1 cellular context compared by ENCODE assay signal in genomic region chr11:33257160-33257896, GRCh38.
TF ChIP-seq lines count a peak whose summit lies in the region.

HIPK3 (plus strand) TSS chr11:33257381.

TF ChIP-seq in HepG2, 621 proteins besides CTCF, POLR2A, EP300 and RAD21 (continued from another document and continues in another):
- TF ChIP-seq IRF2 (CRISPR knock-in tag; IDR thresholded peaks at IDR 0.05): no peak
- TF ChIP-seq TGIF2 (CRISPR knock-in tag; IDR thresholded peaks at IDR 0.05): no peak
- TF ChIP-seq, protein P1, sequence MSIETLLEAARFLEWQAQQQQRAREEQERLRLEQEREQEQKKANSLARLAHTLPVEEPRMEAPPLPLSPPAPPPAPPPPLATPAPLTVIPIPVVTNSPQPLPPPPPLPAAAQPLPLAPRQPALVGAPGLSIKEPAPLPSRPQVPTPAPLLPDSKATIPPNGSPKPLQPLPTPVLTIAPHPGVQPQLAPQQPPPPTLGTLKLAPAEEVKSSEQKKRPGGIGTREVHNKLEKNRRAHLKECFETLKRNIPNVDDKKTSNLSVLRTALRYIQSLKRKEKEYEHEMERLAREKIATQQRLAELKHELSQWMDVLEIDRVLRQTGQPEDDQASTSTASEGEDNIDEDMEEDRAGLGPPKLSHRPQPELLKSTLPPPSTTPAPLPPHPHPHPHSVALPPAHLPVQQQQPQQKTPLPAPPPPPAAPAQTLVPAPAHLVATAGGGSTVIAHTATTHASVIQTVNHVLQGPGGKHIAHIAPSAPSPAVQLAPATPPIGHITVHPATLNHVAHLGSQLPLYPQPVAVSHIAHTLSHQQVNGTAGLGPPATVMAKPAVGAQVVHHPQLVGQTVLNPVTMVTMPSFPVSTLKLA (IDR thresholded peaks at IDR 0.05): no peak
- TF ChIP-seq ZNF333 (CRISPR knock-in tag; IDR thresholded peaks at IDR 0.05; ENCODE audit: borderline replicate concordance): peak; percentile 52; the same call in 1 of the 2 replicates
- TF ChIP-seq ZBTB38 (CRISPR knock-in tag; IDR thresholded peaks at IDR 0.05): peak; percentile 34; the same call in 1 of the 2 replicates
- no peak for TF ChIP-seq RCOR2 (CRISPR knock-in tag; IDR thresholded peaks at IDR 0.05)
- TF ChIP-seq KLF11 (CRISPR knock-in tag; IDR thresholded peaks at IDR 0.05): no peak
- peak; percentile 34; the same call in 1 of the 2 replicates for TF ChIP-seq NKX3-1 (CRISPR knock-in tag; IDR thresholded peaks at IDR 0.05)
- peak; percentile 65 for TF ChIP-seq GABPB1 (CRISPR knock-in tag; IDR thresholded peaks at IDR 0.05)
- peak; percentile 19; the same call in 1 of the 2 replicates for TF ChIP-seq CCDC6 (CRISPR knock-in tag; IDR thresholded peaks at IDR 0.05)
- TF ChIP-seq ZNF605 (CRISPR knock-in tag; IDR thresholded peaks at IDR 0.05): peak; percentile 48; the same call in 1 of the 2 replicates
- no peak for TF ChIP-seq ZNF562 (CRISPR knock-in tag; IDR thresholded peaks at IDR 0.05; ENCODE audit: borderline replicate concordance)
- TF ChIP-seq ZNF772 (CRISPR knock-in tag; IDR thresholded peaks at IDR 0.05): no peak; the same call in 1 of the 2 replicates
- TF ChIP-seq, protein P2, sequence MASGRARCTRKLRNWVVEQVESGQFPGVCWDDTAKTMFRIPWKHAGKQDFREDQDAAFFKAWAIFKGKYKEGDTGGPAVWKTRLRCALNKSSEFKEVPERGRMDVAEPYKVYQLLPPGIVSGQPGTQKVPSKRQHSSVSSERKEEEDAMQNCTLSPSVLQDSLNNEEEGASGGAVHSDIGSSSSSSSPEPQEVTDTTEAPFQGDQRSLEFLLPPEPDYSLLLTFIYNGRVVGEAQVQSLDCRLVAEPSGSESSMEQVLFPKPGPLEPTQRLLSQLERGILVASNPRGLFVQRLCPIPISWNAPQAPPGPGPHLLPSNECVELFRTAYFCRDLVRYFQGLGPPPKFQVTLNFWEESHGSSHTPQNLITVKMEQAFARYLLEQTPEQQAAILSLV (CRISPR knock-in tag; IDR thresholded peaks at IDR 0.05; ENCODE audit: borderline replicate concordance): no peak; the same call in 1 of the 2 replicates
- 0 out of 2 replicates have a peak, but pooled peaks have one; percentile 28 for TF ChIP-seq ARNTL (CRISPR knock-in tag; IDR thresholded peaks at IDR 0.05)
- TF ChIP-seq, protein P3, sequence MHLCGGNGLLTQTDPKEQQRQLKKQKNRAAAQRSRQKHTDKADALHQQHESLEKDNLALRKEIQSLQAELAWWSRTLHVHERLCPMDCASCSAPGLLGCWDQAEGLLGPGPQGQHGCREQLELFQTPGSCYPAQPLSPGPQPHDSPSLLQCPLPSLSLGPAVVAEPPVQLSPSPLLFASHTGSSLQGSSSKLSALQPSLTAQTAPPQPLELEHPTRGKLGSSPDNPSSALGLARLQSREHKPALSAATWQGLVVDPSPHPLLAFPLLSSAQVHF (CRISPR knock-in tag; IDR thresholded peaks at IDR 0.05): 0 out of 2 replicates have a peak, but pooled peaks have one; percentile 69
- TF ChIP-seq TMF1 (CRISPR knock-in tag; IDR thresholded peaks at IDR 0.05; ENCODE audit: low read depth): no peak; the same call in 1 of the 2 replicates
- no peak for TF ChIP-seq SETDB1 (CRISPR knock-in tag; IDR thresholded peaks at IDR 0.05; ENCODE audit: borderline replicate concordance)
- TF ChIP-seq ZNF496 (CRISPR knock-in tag; IDR thresholded peaks at IDR 0.05; ENCODE audit: insufficient replicate concordance): no peak
- peak; percentile 80; the same call in 1 of the 2 replicates for TF ChIP-seq CHCHD3 (CRISPR knock-in tag; IDR thresholded peaks at IDR 0.05)
- TF ChIP-seq NFATC3 (CRISPR knock-in tag; IDR thresholded peaks at IDR 0.05): no peak
- TF ChIP-seq HES4 (CRISPR knock-in tag; IDR thresholded peaks at IDR 0.05; ENCODE audit: borderline replicate concordance): peak; percentile 37; the same call in 1 of the 2 replicates
- TF ChIP-seq MEIS2 (CRISPR knock-in tag; IDR thresholded peaks at IDR 0.05): no peak; the same call in 1 of the 2 replicates
- TF ChIP-seq, protein P4, sequence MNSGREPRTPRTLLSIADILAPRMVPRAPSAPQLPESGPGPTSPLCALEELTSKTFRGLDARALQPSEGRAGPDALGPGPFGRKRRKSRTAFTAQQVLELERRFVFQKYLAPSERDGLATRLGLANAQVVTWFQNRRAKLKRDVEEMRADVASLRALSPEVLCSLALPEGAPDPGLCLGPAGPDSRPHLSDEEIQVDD (CRISPR knock-in tag; IDR thresholded peaks at IDR 0.05; ENCODE audit: borderline replicate concordance): no peak
- no peak for TF ChIP-seq ZNF691 (CRISPR knock-in tag; IDR thresholded peaks at IDR 0.05; ENCODE audit: borderline replicate concordance, low read depth)
- TF ChIP-seq CCAR2 (optimal IDR thresholded peaks at IDR 0.05; ENCODE audit: low read depth, low read length): no peak
- TF ChIP-seq ZMYM4 (CRISPR knock-in tag; IDR thresholded peaks at IDR 0.05): no peak
- peak; percentile 55; the same call in 1 of the 2 replicates for TF ChIP-seq ATF7-NPFF (CRISPR knock-in tag; IDR thresholded peaks at IDR 0.05; ENCODE audit: low read depth)
- peak; percentile 17; the same call in 1 of the 2 replicates for TF ChIP-seq ERF (CRISPR knock-in tag; IDR thresholded peaks at IDR 0.05)
- no peak for TF ChIP-seq HMG20B (CRISPR knock-in tag; conservative IDR thresholded peaks at IDR 0.05)
- TF ChIP-seq ZFP1 (CRISPR knock-in tag; IDR thresholded peaks at IDR 0.05): 0 out of 2 replicates have a peak, but pooled peaks have one; percentile 26
- TF ChIP-seq, protein P5, sequence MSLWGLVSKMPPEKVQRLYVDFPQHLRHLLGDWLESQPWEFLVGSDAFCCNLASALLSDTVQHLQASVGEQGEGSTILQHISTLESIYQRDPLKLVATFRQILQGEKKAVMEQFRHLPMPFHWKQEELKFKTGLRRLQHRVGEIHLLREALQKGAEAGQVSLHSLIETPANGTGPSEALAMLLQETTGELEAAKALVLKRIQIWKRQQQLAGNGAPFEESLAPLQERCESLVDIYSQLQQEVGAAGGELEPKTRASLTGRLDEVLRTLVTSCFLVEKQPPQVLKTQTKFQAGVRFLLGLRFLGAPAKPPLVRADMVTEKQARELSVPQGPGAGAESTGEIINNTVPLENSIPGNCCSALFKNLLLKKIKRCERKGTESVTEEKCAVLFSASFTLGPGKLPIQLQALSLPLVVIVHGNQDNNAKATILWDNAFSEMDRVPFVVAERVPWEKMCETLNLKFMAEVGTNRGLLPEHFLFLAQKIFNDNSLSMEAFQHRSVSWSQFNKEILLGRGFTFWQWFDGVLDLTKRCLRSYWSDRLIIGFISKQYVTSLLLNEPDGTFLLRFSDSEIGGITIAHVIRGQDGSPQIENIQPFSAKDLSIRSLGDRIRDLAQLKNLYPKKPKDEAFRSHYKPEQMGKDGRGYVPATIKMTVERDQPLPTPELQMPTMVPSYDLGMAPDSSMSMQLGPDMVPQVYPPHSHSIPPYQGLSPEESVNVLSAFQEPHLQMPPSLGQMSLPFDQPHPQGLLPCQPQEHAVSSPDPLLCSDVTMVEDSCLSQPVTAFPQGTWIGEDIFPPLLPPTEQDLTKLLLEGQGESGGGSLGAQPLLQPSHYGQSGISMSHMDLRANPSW (CRISPR knock-in tag; IDR thresholded peaks at IDR 0.05; ENCODE audit: borderline replicate concordance): no peak
- no peak for TF ChIP-seq ZBTB25 (CRISPR knock-in tag; IDR thresholded peaks at IDR 0.05)
- 0 out of 2 replicates have a peak, but pooled peaks have one; percentile 5 for TF ChIP-seq KDM3A (CRISPR knock-in tag; IDR thresholded peaks at IDR 0.05; ENCODE audit: low read depth)
- TF ChIP-seq ZNF782 (CRISPR knock-in tag; IDR thresholded peaks at IDR 0.05; ENCODE audit: borderline replicate concordance): no peak; the same call in 1 of the 2 replicates
- no peak for TF ChIP-seq ZNF670 (CRISPR knock-in tag; IDR thresholded peaks at IDR 0.05; ENCODE audit: borderline replicate concordance)
- no peak; the same call in 1 of the 2 replicates for TF ChIP-seq TEF (CRISPR knock-in tag; IDR thresholded peaks at IDR 0.05)
- no peak for TF ChIP-seq ZBTB21 (CRISPR knock-in tag; IDR thresholded peaks at IDR 0.05)
- TF ChIP-seq, protein P6, sequence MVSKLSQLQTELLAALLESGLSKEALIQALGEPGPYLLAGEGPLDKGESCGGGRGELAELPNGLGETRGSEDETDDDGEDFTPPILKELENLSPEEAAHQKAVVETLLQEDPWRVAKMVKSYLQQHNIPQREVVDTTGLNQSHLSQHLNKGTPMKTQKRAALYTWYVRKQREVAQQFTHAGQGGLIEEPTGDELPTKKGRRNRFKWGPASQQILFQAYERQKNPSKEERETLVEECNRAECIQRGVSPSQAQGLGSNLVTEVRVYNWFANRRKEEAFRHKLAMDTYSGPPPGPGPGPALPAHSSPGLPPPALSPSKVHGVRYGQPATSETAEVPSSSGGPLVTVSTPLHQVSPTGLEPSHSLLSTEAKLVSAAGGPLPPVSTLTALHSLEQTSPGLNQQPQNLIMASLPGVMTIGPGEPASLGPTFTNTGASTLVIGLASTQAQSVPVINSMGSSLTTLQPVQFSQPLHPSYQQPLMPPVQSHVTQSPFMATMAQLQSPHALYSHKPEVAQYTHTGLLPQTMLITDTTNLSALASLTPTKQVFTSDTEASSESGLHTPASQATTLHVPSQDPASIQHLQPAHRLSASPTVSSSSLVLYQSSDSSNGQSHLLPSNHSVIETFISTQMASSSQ (IDR thresholded peaks at IDR 0.05; ENCODE audit: low read depth): no peak
- TF ChIP-seq, protein P6 (CRISPR knock-in tag; IDR thresholded peaks at IDR 0.05; ENCODE audit: borderline replicate concordance): no peak
- TF ChIP-seq CHD4 (IDR thresholded peaks at IDR 0.05; ENCODE audit: borderline replicate concordance, low read length): no peak
- no peak; the same call in 1 of the 2 replicates for TF ChIP-seq ZNF367 (CRISPR knock-in tag; IDR thresholded peaks at IDR 0.05; ENCODE audit: borderline replicate concordance)
- TF ChIP-seq TSC22D2 (CRISPR knock-in tag; IDR thresholded peaks at IDR 0.05; ENCODE audit: borderline replicate concordance): no peak
- TF ChIP-seq SP140L (CRISPR knock-in tag; IDR thresholded peaks at IDR 0.05; ENCODE audit: borderline replicate concordance): no peak
- TF ChIP-seq, protein P7, sequence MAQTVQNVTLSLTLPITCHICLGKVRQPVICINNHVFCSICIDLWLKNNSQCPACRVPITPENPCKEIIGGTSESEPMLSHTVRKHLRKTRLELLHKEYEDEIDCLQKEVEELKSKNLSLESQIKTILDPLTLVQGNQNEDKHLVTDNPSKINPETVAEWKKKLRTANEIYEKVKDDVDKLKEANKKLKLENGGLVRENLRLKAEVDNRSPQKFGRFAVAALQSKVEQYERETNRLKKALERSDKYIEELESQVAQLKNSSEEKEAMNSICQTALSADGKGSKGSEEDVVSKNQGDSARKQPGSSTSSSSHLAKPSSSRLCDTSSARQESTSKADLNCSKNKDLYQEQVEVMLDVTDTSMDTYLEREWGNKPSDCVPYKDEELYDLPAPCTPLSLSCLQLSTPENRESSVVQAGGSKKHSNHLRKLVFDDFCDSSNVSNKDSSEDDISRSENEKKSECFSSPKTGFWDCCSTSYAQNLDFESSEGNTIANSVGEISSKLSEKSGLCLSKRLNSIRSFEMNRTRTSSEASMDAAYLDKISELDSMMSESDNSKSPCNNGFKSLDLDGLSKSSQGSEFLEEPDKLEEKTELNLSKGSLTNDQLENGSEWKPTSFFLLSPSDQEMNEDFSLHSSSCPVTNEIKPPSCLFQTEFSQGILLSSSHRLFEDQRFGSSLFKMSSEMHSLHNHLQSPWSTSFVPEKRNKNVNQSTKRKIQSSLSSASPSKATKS (CRISPR knock-in tag; IDR thresholded peaks at IDR 0.05): no peak
- TF ChIP-seq RBAK (CRISPR knock-in tag; IDR thresholded peaks at IDR 0.05): no peak
- no peak for TF ChIP-seq ZNF230 (CRISPR knock-in tag; IDR thresholded peaks at IDR 0.05)
- no peak for TF ChIP-seq ATRX (CRISPR knock-in tag; IDR thresholded peaks at IDR 0.05; ENCODE audit: borderline replicate concordance)
- TF ChIP-seq ZNF558 (CRISPR knock-in tag; IDR thresholded peaks at IDR 0.05; ENCODE audit: borderline replicate concordance): no peak
- TF ChIP-seq, protein P8, sequence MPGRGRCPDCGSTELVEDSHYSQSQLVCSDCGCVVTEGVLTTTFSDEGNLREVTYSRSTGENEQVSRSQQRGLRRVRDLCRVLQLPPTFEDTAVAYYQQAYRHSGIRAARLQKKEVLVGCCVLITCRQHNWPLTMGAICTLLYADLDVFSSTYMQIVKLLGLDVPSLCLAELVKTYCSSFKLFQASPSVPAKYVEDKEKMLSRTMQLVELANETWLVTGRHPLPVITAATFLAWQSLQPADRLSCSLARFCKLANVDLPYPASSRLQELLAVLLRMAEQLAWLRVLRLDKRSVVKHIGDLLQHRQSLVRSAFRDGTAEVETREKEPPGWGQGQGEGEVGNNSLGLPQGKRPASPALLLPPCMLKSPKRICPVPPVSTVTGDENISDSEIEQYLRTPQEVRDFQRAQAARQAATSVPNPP (CRISPR knock-in tag; IDR thresholded peaks at IDR 0.05): no peak
- TF ChIP-seq ZFP37 (CRISPR knock-in tag; IDR thresholded peaks at IDR 0.05; ENCODE audit: borderline replicate concordance): no peak
- TF ChIP-seq MYC (CRISPR knock-in tag; IDR thresholded peaks at IDR 0.05; ENCODE audit: borderline replicate concordance): peak; percentile 68
